ENCODE assay signal across 15 cellular contexts in the genomic region with DNA sequence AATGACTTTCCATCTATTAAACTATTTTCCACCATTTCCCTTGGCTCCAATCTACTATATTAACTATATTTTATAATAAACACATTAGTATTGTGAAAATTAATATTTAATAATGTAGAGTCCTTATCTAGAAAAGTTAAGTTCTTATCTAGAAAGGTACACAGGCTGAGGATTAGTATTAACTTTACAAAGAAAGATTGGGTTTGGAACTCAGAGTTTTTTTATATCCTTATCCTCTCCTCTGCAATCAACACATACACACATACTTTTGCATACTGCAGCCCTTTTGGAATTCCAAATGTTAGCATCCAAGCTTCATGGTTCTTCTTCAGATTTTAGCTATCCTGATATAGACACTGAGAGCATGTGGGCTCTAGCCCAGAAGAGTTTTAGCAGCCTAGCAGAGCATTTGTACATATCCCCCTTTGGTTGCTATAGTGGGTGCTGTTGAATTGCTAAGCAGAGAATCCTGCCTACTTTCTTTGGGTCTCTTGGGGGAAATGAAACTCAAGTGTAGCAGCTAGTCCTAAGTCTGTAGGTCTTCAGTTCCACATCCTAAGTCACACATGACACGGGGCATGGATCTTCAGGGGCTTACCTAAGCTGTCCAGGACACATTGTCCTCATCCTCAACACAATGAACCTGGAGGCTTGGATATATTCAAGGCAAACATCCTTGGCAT.
"Had no signal": no experiment of that assay in that cellular context is flagged by ENCODE, and none has a peak within 500 bp of the region (broad histone marks: within the 10 kb centered on the region; RNA-seq: fewer than 3 reads in every experiment).

No MANE protein-coding gene starts in this region.

- H3K27ac ChIP-seq: esophagus squamous epithelium, heart right ventricle, sigmoid colon, suprapubic skin, transverse colon, WERI-Rb-1 had no signal

- H3K27me3 ChIP-seq: esophagus squamous epithelium, heart right ventricle, sigmoid colon, suprapubic skin, transverse colon had no signal

- DNase-seq: activated CD4-positive, alpha-beta T cell treated with anti-CD3 and anti-CD28 coated beads, Interleukin-2, amount 50 U/mL, for 48 hours; activated gamma-delta T cell treated with Interleukin-2 at 50 U/mL for 16 hours; dermis blood vessel endothelial cell; effector memory CD8-positive, alpha-beta T cell; esophagus squamous epithelium; heart right ventricle; kidney glomerular epithelial cell; left ventricle myocardium superior; naive thymus-derived CD4-positive, alpha-beta T cell; posterior cingulate gyrus; sigmoid colon; stimulated activated naive CD8-positive, alpha-beta T cell treated with anti-CD3 and anti-CD28 coated beads, Interleukin-15, amount 100 ng/mL, for 72 hours; transverse colon; WERI-Rb-1 had no signal

- H3K4me3 ChIP-seq: esophagus squamous epithelium, heart right ventricle, sigmoid colon, suprapubic skin, transverse colon had no signal

- H3K9me3 ChIP-seq: esophagus squamous epithelium, heart right ventricle, sigmoid colon, suprapubic skin, transverse colon had no signal

- H3K36me3 ChIP-seq: esophagus squamous epithelium, heart right ventricle, sigmoid colon, suprapubic skin, transverse colon, WERI-Rb-1 had no signal
